Comparison of ENCODE assay signal across 2 cellular contexts in genomic region chr1:10479276-10479675, GRCh38.
TF ChIP-seq lines count a peak whose summit lies in the region.

No MANE protein-coding gene starts in this region.

TF ChIP-seq in liver, 16 proteins besides CTCF, POLR2A, EP300 and RAD21:
- TF ChIP-seq, protein P1, sequence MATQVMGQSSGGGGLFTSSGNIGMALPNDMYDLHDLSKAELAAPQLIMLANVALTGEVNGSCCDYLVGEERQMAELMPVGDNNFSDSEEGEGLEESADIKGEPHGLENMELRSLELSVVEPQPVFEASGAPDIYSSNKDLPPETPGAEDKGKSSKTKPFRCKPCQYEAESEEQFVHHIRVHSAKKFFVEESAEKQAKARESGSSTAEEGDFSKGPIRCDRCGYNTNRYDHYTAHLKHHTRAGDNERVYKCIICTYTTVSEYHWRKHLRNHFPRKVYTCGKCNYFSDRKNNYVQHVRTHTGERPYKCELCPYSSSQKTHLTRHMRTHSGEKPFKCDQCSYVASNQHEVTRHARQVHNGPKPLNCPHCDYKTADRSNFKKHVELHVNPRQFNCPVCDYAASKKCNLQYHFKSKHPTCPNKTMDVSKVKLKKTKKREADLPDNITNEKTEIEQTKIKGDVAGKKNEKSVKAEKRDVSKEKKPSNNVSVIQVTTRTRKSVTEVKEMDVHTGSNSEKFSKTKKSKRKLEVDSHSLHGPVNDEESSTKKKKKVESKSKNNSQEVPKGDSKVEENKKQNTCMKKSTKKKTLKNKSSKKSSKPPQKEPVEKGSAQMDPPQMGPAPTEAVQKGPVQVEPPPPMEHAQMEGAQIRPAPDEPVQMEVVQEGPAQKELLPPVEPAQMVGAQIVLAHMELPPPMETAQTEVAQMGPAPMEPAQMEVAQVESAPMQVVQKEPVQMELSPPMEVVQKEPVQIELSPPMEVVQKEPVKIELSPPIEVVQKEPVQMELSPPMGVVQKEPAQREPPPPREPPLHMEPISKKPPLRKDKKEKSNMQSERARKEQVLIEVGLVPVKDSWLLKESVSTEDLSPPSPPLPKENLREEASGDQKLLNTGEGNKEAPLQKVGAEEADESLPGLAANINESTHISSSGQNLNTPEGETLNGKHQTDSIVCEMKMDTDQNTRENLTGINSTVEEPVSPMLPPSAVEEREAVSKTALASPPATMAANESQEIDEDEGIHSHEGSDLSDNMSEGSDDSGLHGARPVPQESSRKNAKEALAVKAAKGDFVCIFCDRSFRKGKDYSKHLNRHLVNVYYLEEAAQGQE (IDR thresholded peaks at IDR 0.05): no peak
- TF ChIP-seq FOXA2 (IDR thresholded peaks at IDR 0.05) (no peak), YY1 (IDR thresholded peaks at IDR 0.05) (no peak), NR2F2 (IDR thresholded peaks at IDR 0.05) (no peak), HNF4A (conservative IDR thresholded peaks at IDR 0.05) (peak; percentile 18)
- TF ChIP-seq, protein P2, sequence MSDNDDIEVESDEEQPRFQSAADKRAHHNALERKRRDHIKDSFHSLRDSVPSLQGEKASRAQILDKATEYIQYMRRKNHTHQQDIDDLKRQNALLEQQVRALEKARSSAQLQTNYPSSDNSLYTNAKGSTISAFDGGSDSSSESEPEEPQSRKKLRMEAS (IDR thresholded peaks at IDR 0.05): no peak

TF ChIP-seq in HepG2, 621 proteins besides CTCF, POLR2A, EP300 and RAD21:
- TF ChIP-seq TFDP1 (CRISPR knock-in tag; IDR thresholded peaks at IDR 0.05; ENCODE audit: borderline replicate concordance) (no peak), TRAFD1 (CRISPR knock-in tag; IDR thresholded peaks at IDR 0.05; ENCODE audit: borderline replicate concordance) (no peak), ASH2L (IDR thresholded peaks at IDR 0.05; ENCODE audit: insufficient read length, low read depth, low read length) (no peak), CHD4 (IDR thresholded peaks at IDR 0.05; ENCODE audit: borderline replicate concordance, low read length) (no peak)
- TF ChIP-seq, protein P3, sequence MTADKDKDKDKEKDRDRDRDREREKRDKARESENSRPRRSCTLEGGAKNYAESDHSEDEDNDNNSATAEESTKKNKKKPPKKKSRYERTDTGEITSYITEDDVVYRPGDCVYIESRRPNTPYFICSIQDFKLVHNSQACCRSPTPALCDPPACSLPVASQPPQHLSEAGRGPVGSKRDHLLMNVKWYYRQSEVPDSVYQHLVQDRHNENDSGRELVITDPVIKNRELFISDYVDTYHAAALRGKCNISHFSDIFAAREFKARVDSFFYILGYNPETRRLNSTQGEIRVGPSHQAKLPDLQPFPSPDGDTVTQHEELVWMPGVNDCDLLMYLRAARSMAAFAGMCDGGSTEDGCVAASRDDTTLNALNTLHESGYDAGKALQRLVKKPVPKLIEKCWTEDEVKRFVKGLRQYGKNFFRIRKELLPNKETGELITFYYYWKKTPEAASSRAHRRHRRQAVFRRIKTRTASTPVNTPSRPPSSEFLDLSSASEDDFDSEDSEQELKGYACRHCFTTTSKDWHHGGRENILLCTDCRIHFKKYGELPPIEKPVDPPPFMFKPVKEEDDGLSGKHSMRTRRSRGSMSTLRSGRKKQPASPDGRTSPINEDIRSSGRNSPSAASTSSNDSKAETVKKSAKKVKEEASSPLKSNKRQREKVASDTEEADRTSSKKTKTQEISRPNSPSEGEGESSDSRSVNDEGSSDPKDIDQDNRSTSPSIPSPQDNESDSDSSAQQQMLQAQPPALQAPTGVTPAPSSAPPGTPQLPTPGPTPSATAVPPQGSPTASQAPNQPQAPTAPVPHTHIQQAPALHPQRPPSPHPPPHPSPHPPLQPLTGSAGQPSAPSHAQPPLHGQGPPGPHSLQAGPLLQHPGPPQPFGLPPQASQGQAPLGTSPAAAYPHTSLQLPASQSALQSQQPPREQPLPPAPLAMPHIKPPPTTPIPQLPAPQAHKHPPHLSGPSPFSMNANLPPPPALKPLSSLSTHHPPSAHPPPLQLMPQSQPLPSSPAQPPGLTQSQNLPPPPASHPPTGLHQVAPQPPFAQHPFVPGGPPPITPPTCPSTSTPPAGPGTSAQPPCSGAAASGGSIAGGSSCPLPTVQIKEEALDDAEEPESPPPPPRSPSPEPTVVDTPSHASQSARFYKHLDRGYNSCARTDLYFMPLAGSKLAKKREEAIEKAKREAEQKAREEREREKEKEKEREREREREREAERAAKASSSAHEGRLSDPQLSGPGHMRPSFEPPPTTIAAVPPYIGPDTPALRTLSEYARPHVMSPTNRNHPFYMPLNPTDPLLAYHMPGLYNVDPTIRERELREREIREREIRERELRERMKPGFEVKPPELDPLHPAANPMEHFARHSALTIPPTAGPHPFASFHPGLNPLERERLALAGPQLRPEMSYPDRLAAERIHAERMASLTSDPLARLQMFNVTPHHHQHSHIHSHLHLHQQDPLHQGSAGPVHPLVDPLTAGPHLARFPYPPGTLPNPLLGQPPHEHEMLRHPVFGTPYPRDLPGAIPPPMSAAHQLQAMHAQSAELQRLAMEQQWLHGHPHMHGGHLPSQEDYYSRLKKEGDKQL (CRISPR knock-in tag; IDR thresholded peaks at IDR 0.05; ENCODE audit: low read depth): no peak
